ENCODE assay signal across 16 cellular contexts in the genomic region with DNA sequence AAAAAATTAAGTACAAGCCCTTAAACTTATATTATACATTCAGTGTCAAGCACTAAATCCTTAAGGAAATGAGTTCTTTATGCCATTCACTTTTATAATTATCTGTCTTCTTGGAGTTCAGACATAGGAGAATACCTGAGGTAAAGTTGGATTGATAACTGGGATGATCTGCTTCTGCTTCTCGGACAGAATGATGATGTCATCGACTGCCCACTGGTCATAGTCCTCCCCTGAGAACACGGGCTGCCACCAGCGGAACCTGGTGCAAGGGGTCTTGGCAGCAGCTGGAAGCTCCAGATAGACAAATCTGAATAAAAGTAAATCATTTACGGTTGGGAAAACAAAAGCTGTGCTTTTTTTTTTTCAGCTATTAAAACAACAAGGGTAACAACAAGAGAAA.
A peak's percentile ranks its signal among the peaks of the same experiment; 100 is the strongest.
DNase-seq lines count a peak whose midpoint lies in the region; ATAC-seq, FAIRE-seq and TF ChIP-seq lines count a peak whose summit lies in the region.
"Had no signal": no experiment of that assay in that cellular context is flagged by ENCODE, and none has a peak within 500 bp of the region (broad histone marks: within the 10 kb centered on the region; RNA-seq: fewer than 3 reads in every experiment).

No MANE protein-coding gene starts in this region.

- H2BK120ac ChIP-seq in IMR-90 (ENCODE audit: low read depth, low read length), result peak overlapping the region; percentile 69

- peak overlapping the region; percentile 91; the same call in 1 of the 3 replicates for H2BK15ac ChIP-seq in IMR-90 (ENCODE audit: low read depth, low read length)

- H3K4me2 ChIP-seq in IMR-90 (ENCODE audit: low read depth, low read length) (no peak overlapping the region), GM12878 (ENCODE audit: control insufficient read depth, insufficient read depth) (no peak overlapping the region), osteoblast (ENCODE audit: insufficient read depth, low read length) (peak overlapping the region; percentile 31)
- H3K4me2 ChIP-seq: A549, GM23338 had no signal

- H3K18ac ChIP-seq in IMR-90 (ENCODE audit: low read depth, low read length), result peak overlapping the region; percentile 94

- no peak for TF ChIP-seq EP300 in GM12878 (IDR thresholded peaks at IDR 0.05; ENCODE audit: borderline replicate concordance in 1 of 2, control insufficient read depth in 1 of 2, low read depth in 2 of 2, low read length in 2 of 2)

- H2AFZ ChIP-seq in IMR-90 (replicated peaks; ENCODE audit: low read length, poor library complexity) (peak overlapping the region; percentile 79), GM12878 (ENCODE audit: control insufficient read depth, low read depth, low read length) (no peak overlapping the region), osteoblast (ENCODE audit: low read length) (no peak overlapping the region)
- H2AFZ ChIP-seq: GM23338 had no signal

- H3K4ac ChIP-seq in IMR-90 (ENCODE audit: low read depth, low read length), result peak overlapping the region; percentile 75

- intact Hi-C loops in IMR-90 (cut with micrococcal nuclease), result loop anchor here (5.0 kb wide), 1 partner anchor 398 kb away; no protein-coding TSS in a partner anchor
- intact Hi-C loops in GM12878 (cut with micrococcal nuclease; ENCODE audit: unreplicated experiment), result no loop called here

- RAD21 ChIA-PET in GM12878 (lab: Charles Lee; ENCODE audit: unreplicated experiment), result no interaction called here

- H3K4me1 ChIP-seq in IMR-90 (ENCODE audit: control insufficient read depth, insufficient read depth, low read length), result peaks cover 2% of the 10 kb centered on the region; the same call in 1 of the 2 replicates
- no peaks in the 10 kb centered on the region for H3K4me1 ChIP-seq in GM12878 (ENCODE audit: control insufficient read depth, insufficient read depth, low read length)
- peaks cover 7% of the 10 kb centered on the region for H3K4me1 ChIP-seq in osteoblast (ENCODE audit: insufficient read depth, low read length)
- H3K4me1 ChIP-seq: A549 had no signal

- CTCF ChIA-PET in IMR-90 (lab: Yijun Ruan, JAX) (no interaction called here), GM12878 (lab: Yijun Ruan, JAX) (interaction anchor here (1.2 kb wide), 1 partner anchor 565 kb away, joined by 3 read pairs; no protein-coding TSS in a partner anchor)

- TF ChIP-seq RAD21 in IMR-90 (IDR thresholded peaks at IDR 0.05; ENCODE audit: low read length), result no peak
- no peak for TF ChIP-seq RAD21 in GM12878 (IDR thresholded peaks at IDR 0.05; ENCODE audit: insufficient read depth, low read depth, low read length)

- peak overlapping the region; percentile 52; the same call in 1 of the 2 replicates for H3K23ac ChIP-seq in IMR-90 (ENCODE audit: low read depth, low read length)

- no peaks in the 10 kb centered on the region for H3K27me3 ChIP-seq in IMR-90 (ENCODE audit: control insufficient read depth, insufficient read depth, low read length)
- no peaks in the 10 kb centered on the region; a peak in 1 of 4 replicates for H3K27me3 ChIP-seq in GM12878 (replicated peaks in 1 of 2; ENCODE audit: control insufficient read depth in 2 of 2, insufficient read depth in 2 of 2, low read length in 1 of 2)
- H3K27me3 ChIP-seq in osteoblast (ENCODE audit: insufficient read depth, low read length), result no peaks in the 10 kb centered on the region

- POLR2A ChIA-PET in IMR-90 (lab: Charles Lee; ENCODE audit: unreplicated experiment), result no interaction called here
- POLR2A ChIA-PET in GM12878 (lab: Charles Lee), result no interaction called here

- H4K20me1 ChIP-seq in IMR-90 (ENCODE audit: insufficient read depth, low read length) (no peaks in the 10 kb centered on the region), GM12878 (ENCODE audit: control insufficient read depth, insufficient read depth) (no peaks in the 10 kb centered on the region), osteoblast (ENCODE audit: insufficient read depth, low read length) (no peaks in the 10 kb centered on the region)

- H2AK5ac ChIP-seq in IMR-90 (ENCODE audit: low read depth, low read length), result peak overlapping the region; percentile 76; the same call in 1 of the 2 replicates

- H4K5ac ChIP-seq in IMR-90 (ENCODE audit: low read depth, low read length), result no peak overlapping the region

- ATAC-seq in IMR-90 (ENCODE audit: low read depth) (no peak), GM12878 (no peak), GM18502 (IDR thresholded peaks at IDR 0.05; ENCODE audit: poor library complexity, unreplicated experiment) (no peak)
- ATAC-seq: A549, GM23338 had no signal

- in situ Hi-C loops in IMR-90 (cut with MboI; ENCODE audit: low sequenced_read_pairs), result no loop called here
- in situ Hi-C loops in GM12878 (cut with MboI), result no loop called here

- dilution Hi-C loops in IMR-90 (cut with HindIII; ENCODE audit: low sequenced_read_pairs, unreplicated experiment), result no loop called here

- peak overlapping the region; percentile 66 for H4K91ac ChIP-seq in IMR-90 (ENCODE audit: insufficient read depth, low read depth, low read length)

- no peak for TF ChIP-seq CTCF in IMR-90 (conservative IDR thresholded peaks at IDR 0.05; ENCODE audit: low read depth, low read length)
- TF ChIP-seq CTCF in GM12878 (IDR thresholded peaks at IDR 0.05 in 2 of 3, conservative IDR thresholded peaks at IDR 0.05 in 1 of 3; ENCODE audit: control insufficient read depth in 2 of 3, extremely low read depth in 1 of 3, insufficient read depth in 1 of 3, low read depth in 3 of 3, low read length in 3 of 3), result no peak
- no peak for TF ChIP-seq CTCF in osteoblast (IDR thresholded peaks at IDR 0.05; ENCODE audit: extremely low read depth, low read depth, low read length)

- H3K27ac ChIP-seq in IMR-90 (ENCODE audit: insufficient read depth, low read length), result peak overlapping the region; percentile 38; the same call in 1 of the 2 replicates
- H3K27ac ChIP-seq in GM12878 (ENCODE audit: control insufficient read depth, insufficient read depth), result no peak overlapping the region
- H3K27ac ChIP-seq in osteoblast (ENCODE audit: low read depth, low read length), result no peak overlapping the region
- H3K27ac ChIP-seq: A549 had no signal

- no peak overlapping the region for H3K56ac ChIP-seq in IMR-90 (ENCODE audit: extremely low read depth, insufficient read depth, low read length)

- TF ChIP-seq POLR2A in IMR-90 (IDR thresholded peaks at IDR 0.05; ENCODE audit: low read depth, low read length), result no peak
- TF ChIP-seq POLR2A in GM12878 (IDR thresholded peaks at IDR 0.05; ENCODE audit: low read depth, low read length), result no peak

- DNase-seq in EH (ENCODE audit: low read depth) (peak; percentile 13), IMR-90 (no peak), GM12878 (ENCODE audit: low read depth, low spot score) (no peak), osteoblast (ENCODE audit: insufficient read length, low spot score, missing footprints) (peak; percentile 11), T-helper 1 cell (no peak), NOMO-1 (lab: John Stamatoyannopoulos, UW; ENCODE audit: unreplicated experiment in 2 of 2) (no peak)
- no peak for DNase-seq in activated naive CD4-positive, alpha-beta T cell treated with anti-CD3 and anti-CD28 coated beads, Interleukin-2, amount 50 U/mL, for 16 hours
- DNase-seq: Caco-2; CD8-positive, alpha-beta memory T cell; H7; KG1 had no signal

- H3K9ac ChIP-seq in IMR-90 (ENCODE audit: low read depth, low read length), result no peak overlapping the region
- no peak overlapping the region for H3K9ac ChIP-seq in GM12878 (ENCODE audit: control insufficient read depth, insufficient read depth, low read length)

- H2BK20ac ChIP-seq in IMR-90 (ENCODE audit: low read depth, low read length), result peak overlapping the region; percentile 50; the same call in 1 of the 2 replicates

- H3K4me3 ChIP-seq in IMR-90 (ENCODE audit: insufficient read depth, low read depth, low read length) (no peak overlapping the region), GM12878 (no peak overlapping the region), osteoblast (ENCODE audit: insufficient read depth, low read length) (no peak overlapping the region)
- H3K4me3 ChIP-seq: A549, GM23338 had no signal

- peak overlapping the region in 1 of 2 experiments; percentile 62; a peak in 1 of 4 replicates for H4K8ac ChIP-seq in IMR-90 (ENCODE audit: low read depth in 2 of 2, low read length in 2 of 2)

- H2AK9ac ChIP-seq in IMR-90 (replicated peaks; ENCODE audit: low read depth, low read length, poor library complexity), result no peak overlapping the region

- BruUV-seq in IMR-90 (replicated peaks; lab: Mats Ljungman, UMichigan), result no TSS peak
- BruUV-seq in GM12878 (replicated peaks; lab: Mats Ljungman, UMichigan), result no TSS peak

- no peaks in the 10 kb centered on the region for H3K79me1 ChIP-seq in IMR-90 (ENCODE audit: low read depth in 1 of 2, low read length in 2 of 2)

- SMC1A ChIA-PET in GM12878 (lab: Charles Lee; ENCODE audit: uncharacterized antibody, unreplicated experiment), result interaction anchor here (0.7 kb wide), 1 partner anchor 20 kb away, joined by 3 read pairs; no protein-coding TSS in a partner anchor

- H3K79me2 ChIP-seq in GM12878 (ENCODE audit: control insufficient read depth, insufficient read depth, low read length), result no peaks in the 10 kb centered on the region
- H3K79me2 ChIP-seq in osteoblast (ENCODE audit: insufficient read depth, low read length), result no peaks in the 10 kb centered on the region

- H2BK5ac ChIP-seq in IMR-90 (ENCODE audit: low read depth, low read length, poor library complexity, severe bottlenecking), result peak overlapping the region; percentile 83

- H3K14ac ChIP-seq in IMR-90 (replicated peaks; ENCODE audit: low read depth, low read length), result no peak overlapping the region; the same call in 1 of the 2 replicates

- H3K36me3 ChIP-seq in IMR-90 (ENCODE audit: control insufficient read depth, insufficient read depth, low read length), result no peaks in the 10 kb centered on the region
- no peaks in the 10 kb centered on the region for H3K36me3 ChIP-seq in GM12878 (ENCODE audit: control insufficient read depth in 2 of 2, insufficient read depth in 2 of 2, low read length in 1 of 2)
- H3K36me3 ChIP-seq in osteoblast (ENCODE audit: insufficient read depth, low read length), result no peaks in the 10 kb centered on the region

- WGBS in IMR-90 (ENCODE audit: extremely low coverage in 2 of 2, insufficient read length in 1 of 2), 2 experiments, result 80% methylated on average over 1 of the region's 5 CpGs; no CpG with 5 or more reads in 1 of the 2 experiments
- 30% methylated on average over 5 of the region's 5 CpGs for WGBS in GM12878 (ENCODE audit: insufficient coverage, insufficient replicate concordance, low lambda C conversion rate, missing lambda C conversion rate)

- no peak for FAIRE-seq in GM12878 (lab: Jason Lieb, UNC)
- FAIRE-seq: GM12891, HTR-8/SVneo had no signal

- H3K9me1 ChIP-seq in IMR-90 (ENCODE audit: insufficient read depth, low read length), result no peaks in the 10 kb centered on the region

- H3K9me3 ChIP-seq in IMR-90 (ENCODE audit: control insufficient read depth, insufficient read depth, low read length) (no peaks in the 10 kb centered on the region), GM12878 (replicated peaks; ENCODE audit: control insufficient read depth, insufficient read depth, low read length) (no peaks in the 10 kb centered on the region), osteoblast (ENCODE audit: low read depth, low read length) (no peaks in the 10 kb centered on the region)
- H3K9me3 ChIP-seq: A549, Caco-2 had no signal

Comparison
In these comparisons a context has a peak if more than half of its experiments do, and no peak if none do; other contexts are left out.
1. DNase-seq: peak in EH (single experiment) and osteoblast (single experiment); none in IMR-90 (single experiment), GM12878 (single experiment), T-helper 1 cell (0 of 5), NOMO-1 (0 of 2) and activated naive CD4-positive, alpha-beta T cell treated with anti-CD3 and anti-CD28 coated beads, Interleukin-2, amount 50 U/mL, for 16 hours (single experiment).